8 cellular contexts compared by ENCODE assay signal in the genomic region with DNA sequence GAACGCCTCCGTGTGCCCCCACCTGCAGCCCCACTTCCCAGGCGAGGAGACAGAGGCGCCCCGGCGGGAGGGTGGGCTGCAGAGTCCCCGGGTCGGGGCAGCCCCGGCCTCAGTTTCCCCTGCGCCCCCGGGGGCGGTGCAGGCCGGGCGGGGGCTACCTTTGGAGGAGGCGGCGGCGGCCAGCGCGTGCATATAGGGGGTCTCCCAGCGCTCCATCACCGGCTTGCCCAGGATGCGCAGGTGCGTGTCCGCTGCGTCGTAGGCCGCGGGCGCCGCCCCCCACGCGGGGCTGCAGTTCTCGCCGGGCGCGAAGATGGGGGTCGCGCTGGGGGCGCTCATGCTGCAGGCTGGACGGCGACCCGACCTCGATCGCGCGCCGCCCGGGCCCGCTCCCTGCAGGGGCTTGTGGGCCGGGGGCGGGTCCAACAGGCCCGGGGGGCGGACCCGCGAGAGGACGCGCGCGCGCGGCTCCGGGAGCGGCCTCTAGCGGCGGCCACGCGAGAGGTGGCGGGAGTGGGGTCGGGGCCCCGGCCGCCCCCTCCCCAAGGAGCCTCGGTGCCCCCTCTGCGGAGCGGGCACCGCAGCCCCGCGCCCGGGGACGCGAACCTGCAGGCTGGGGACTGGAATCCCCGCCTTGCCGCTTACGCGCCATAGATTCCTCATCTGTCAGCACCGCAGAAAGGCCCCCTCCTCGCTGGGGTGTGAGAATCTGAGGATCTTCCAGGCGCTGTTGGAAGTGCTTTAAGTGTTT. TPM values are rescaled to one million over a fixed set of nuclear protein-coding genes. Genes with fewer than 3 reads are reported as not detected.
A peak's percentile ranks its signal among the peaks of the same experiment; 100 is the strongest.
DNase-seq lines count a peak whose midpoint lies in the region; TF ChIP-seq lines count a peak whose summit lies in the region.

A gene (minus strand): TSS at position 405 of the 751 bp plus-strand sequence. CDS start 66 bp downstream, at position 339.

- no peaks in the 10 kb centered on the region for H3K4me1 ChIP-seq in neural progenitor cell
- peaks cover 14 to 32% (median 23%) of the 10 kb centered on the region in 4 donors for H3K4me1 ChIP-seq in transverse colon

- H3K9me3 Mint-ChIP-seq in activated T-helper 1 cell treated with anti-CD3 and anti-CD28 coated beads, Interleukin-12 subunit alpha, Interleukin-12 subunit beta, Interleukin-2, Interleukin-4 antibody, amounts not matched to agents 30 ng/mL and 10 ng/mL and 1 ng/mL, durations not matched to agents 14 hours and 24 hours and 36 hours = no peaks in the 10 kb centered on the region
- H3K9me3 Mint-ChIP-seq in neural progenitor cell = no peaks in the 10 kb centered on the region

- H3K27me3 ChIP-seq in neural progenitor cell (peaks cover 15% of the 10 kb centered on the region), transverse colon (peaks cover 49% of the 10 kb centered on the region)

- TF ChIP-seq CTCF in neural progenitor cell (IDR thresholded peaks at IDR 0.05) (peak; percentile 50), transverse colon (IDR thresholded peaks at IDR 0.05) (peak in 4 of 5 experiments; percentile 12 to 46 (median 30))

- H3K4me2 ChIP-seq in neural progenitor cell = peak within 1 kb of the TSS; percentile 99

- no peak for TF ChIP-seq POLR2A in transverse colon (IDR thresholded peaks at IDR 0.05)

- peak; percentile 42 for DNase-seq in NCI-H1436 (lab: John Stamatoyannopoulos, UW)
- DNase-seq in NCI-H1436 treated with DMSO at 0.1 percent for 48 hours (lab: John Stamatoyannopoulos, UW) = no peak
- peak; percentile 20 for DNase-seq in NCI-H2171 treated with DMSO at 0.1 percent for 48 hours (lab: John Stamatoyannopoulos, UW)
- DNase-seq in activated T-helper 1 cell treated with anti-CD3 and anti-CD28 coated beads, Interleukin-12 subunit alpha, Interleukin-12 subunit beta, Interleukin-2, Interleukin-4 antibody, amounts not matched to agents 30 ng/mL and 10 ng/mL and 1 ng/mL, durations not matched to agents 14 hours and 24 hours and 36 hours (ENCODE audit: low spot score) = peak; percentile 54
- peak; percentile 17 for DNase-seq in fibroblast of peridontal ligament (ENCODE audit: extremely low read depth)
- peak; percentile 76 for DNase-seq in neural progenitor cell (ENCODE audit: low spot score)
- DNase-seq in transverse colon = peak; percentile 52
- no peak for DNase-seq in DMS153 (lab: John Stamatoyannopoulos, UW)

- H3F3A ChIP-seq in neural progenitor cell (ENCODE audit: low read depth) = peaks cover 14% of the 10 kb centered on the region

- peaks cover 5% of the 10 kb centered on the region for H3K4me1 Mint-ChIP-seq in activated T-helper 1 cell treated with anti-CD3 and anti-CD28 coated beads, Interleukin-12 subunit alpha, Interleukin-12 subunit beta, Interleukin-2, Interleukin-4 antibody, amounts not matched to agents 30 ng/mL and 10 ng/mL and 1 ng/mL, durations not matched to agents 14 hours and 24 hours and 36 hours (ENCODE audit: low read depth)
- peaks cover 9% of the 10 kb centered on the region for H3K4me1 Mint-ChIP-seq in neural progenitor cell

- peak within 1 kb of the TSS; percentile 73 for H3K4me3 Mint-ChIP-seq in activated T-helper 1 cell treated with anti-CD3 and anti-CD28 coated beads, Interleukin-12 subunit alpha, Interleukin-12 subunit beta, Interleukin-2, Interleukin-4 antibody, amounts not matched to agents 30 ng/mL and 10 ng/mL and 1 ng/mL, durations not matched to agents 14 hours and 24 hours and 36 hours
- peak within 1 kb of the TSS; percentile 81 for H3K4me3 Mint-ChIP-seq in neural progenitor cell

- intact Hi-C loops in activated T-helper 1 cell treated with anti-CD3 and anti-CD28 coated beads, Interleukin-12 subunit alpha, Interleukin-12 subunit beta, Interleukin-2, Interleukin-4 antibody, amounts not matched to agents 30 ng/mL and 10 ng/mL and 1 ng/mL, durations not matched to agents 14 hours and 24 hours and 36 hours (cut with micrococcal nuclease) = no loop called here
- intact Hi-C loops in transverse colon (cut with DNase I; ENCODE audit: low total_unique reads) = loop anchor here (10.0 kb wide), 1 partner anchor 117 kb away; a partner anchor contains a TSS

- in situ Hi-C loops in transverse colon (cut with MboI; ENCODE audit: low pct_ligation_motif_present in 1 of 4, low pct_unique_long_range_greater_than_20kb in 1 of 4, low sequenced_read_pairs in 3 of 4) = no loop called here

- peaks cover 8% of the 10 kb centered on the region for H3K79me2 ChIP-seq in neural progenitor cell (ENCODE audit: low read depth)

- H3K9ac ChIP-seq in neural progenitor cell = peak within 1 kb of the TSS; percentile 39

- H3K27ac Mint-ChIP-seq in activated T-helper 1 cell treated with anti-CD3 and anti-CD28 coated beads, Interleukin-12 subunit alpha, Interleukin-12 subunit beta, Interleukin-2, Interleukin-4 antibody, amounts not matched to agents 30 ng/mL and 10 ng/mL and 1 ng/mL, durations not matched to agents 14 hours and 24 hours and 36 hours = no peak within 1 kb of the TSS
- H3K27ac Mint-ChIP-seq in neural progenitor cell = no peak within 1 kb of the TSS

- H3K36me3 ChIP-seq in neural progenitor cell (no peaks in the 10 kb centered on the region), transverse colon (no peaks in the 10 kb centered on the region)

- H3K36me3 Mint-ChIP-seq in activated T-helper 1 cell treated with anti-CD3 and anti-CD28 coated beads, Interleukin-12 subunit alpha, Interleukin-12 subunit beta, Interleukin-2, Interleukin-4 antibody, amounts not matched to agents 30 ng/mL and 10 ng/mL and 1 ng/mL, durations not matched to agents 14 hours and 24 hours and 36 hours (ENCODE audit: low read depth) = no peaks in the 10 kb centered on the region
- H3K36me3 Mint-ChIP-seq in neural progenitor cell = no peaks in the 10 kb centered on the region

- TF ChIP-seq EP300 in transverse colon (IDR thresholded peaks at IDR 0.05; ENCODE audit: low read depth) = no peak

- H3K9me3 ChIP-seq in neural progenitor cell (ENCODE audit: low read depth) (no peaks in the 10 kb centered on the region), transverse colon (no peaks in the 10 kb centered on the region)

- H3K4me3 ChIP-seq in neural progenitor cell (peak within 1 kb of the TSS; percentile 87), transverse colon (peak within 1 kb of the TSS; percentile 30 to 59 (median 44))

- H3K27ac ChIP-seq in neural progenitor cell (no peak within 1 kb of the TSS), transverse colon (peak within 1 kb of the TSS in 1 of 4 donors; percentile 25)

- peak within 1 kb of the TSS; percentile 82 for H2AFZ ChIP-seq in neural progenitor cell (replicated peaks)

- WGBS in transverse colon (ENCODE audit: low coverage in 1 of 2), 2 donors = 0% methylated on average over 40 of the region's 87 CpGs; no CpG with 5 or more reads in 1 of the 2 donors

- peaks cover 18% of the 10 kb centered on the region for H4K20me1 ChIP-seq in neural progenitor cell (ENCODE audit: low read depth)

- H3K27me3 Mint-ChIP-seq in activated T-helper 1 cell treated with anti-CD3 and anti-CD28 coated beads, Interleukin-12 subunit alpha, Interleukin-12 subunit beta, Interleukin-2, Interleukin-4 antibody, amounts not matched to agents 30 ng/mL and 10 ng/mL and 1 ng/mL, durations not matched to agents 14 hours and 24 hours and 36 hours (ENCODE audit: insufficient read depth) = peaks cover 7% of the 10 kb centered on the region
- H3K27me3 Mint-ChIP-seq in neural progenitor cell (ENCODE audit: insufficient read depth, low read depth) = peaks cover 3% of the 10 kb centered on the region

RNA-seq across cellular contexts. Expression of the gene that starts here (rescaled TPM):
- 21.7 and 22.3 TPM in 2 replicates for total RNA-seq in activated T-helper 1 cell treated with anti-CD3 and anti-CD28 coated beads, Interleukin-12 subunit alpha, Interleukin-12 subunit beta, Interleukin-2, Interleukin-4 antibody, amounts not matched to agents 30 ng/mL and 10 ng/mL and 1 ng/mL, durations not matched to agents 14 hours and 24 hours and 36 hours
- 13.8 and 53.7 TPM in 2 replicates for total RNA-seq in neural progenitor cell (ENCODE audit: low replicate concordance)
- 1 to 10 TPM; 1.4 to 4.4 (median 2.9) TPM for total RNA-seq in transverse colon

Comparison
In these comparisons a context has a peak if more than half of its experiments do, and no peak if none do; other contexts are left out.
1. DNase-seq: peak in NCI-H1436 (single experiment), NCI-H2171 treated with DMSO at 0.1 percent for 48 hours (single experiment), activated T-helper 1 cell treated with anti-CD3 and anti-CD28 coated beads, Interleukin-12 subunit alpha, Interleukin-12 subunit beta, Interleukin-2, Interleukin-4 antibody, amounts not matched to agents 30 ng/mL and 10 ng/mL and 1 ng/mL, durations not matched to agents 14 hours and 24 hours and 36 hours (single experiment), fibroblast of peridontal ligament (single experiment), neural progenitor cell (single experiment) and transverse colon (single experiment); none in NCI-H1436 treated with DMSO at 0.1 percent for 48 hours (single experiment) and DMS153 (single experiment).